In genomic region chr2:223846524-223846923, GRCh38 we compare ENCODE assay signal across 15 cellular contexts. TPM values are rescaled to one million over a fixed set of nuclear protein-coding genes. Genes with fewer than 3 reads are reported as not detected.
DNase-seq lines count a peak whose midpoint lies in the region; ATAC-seq and TF ChIP-seq lines count a peak whose summit lies in the region.
"Had no signal": no experiment of that assay in that cellular context is flagged by ENCODE, and none has a peak within 500 bp of the region (broad histone marks: within the 10 kb centered on the region; RNA-seq: fewer than 3 reads in every experiment).

No MANE protein-coding gene starts in this region.

- H3K27ac ChIP-seq in hepatocyte, result peak overlapping the region; percentile 60
- H3K27ac ChIP-seq: left ventricle myocardium inferior, pancreas had no signal

- no peaks in the 10 kb centered on the region for H3K9me2 ChIP-seq in hepatocyte (replicated peaks; ENCODE audit: insufficient read depth)

- H3K9me3 ChIP-seq in hepatocyte (ENCODE audit: low read depth), result no peaks in the 10 kb centered on the region
- H3K9me3 ChIP-seq: left ventricle myocardium inferior, pancreas had no signal

- peaks cover 4% of the 10 kb centered on the region for H3K9me3 Mint-ChIP-seq in glutamatergic neuron (ENCODE audit: unreplicated experiment)

- 91% methylated on average over 1 of the region's 1 CpG for WGBS in hepatocyte (ENCODE audit: low lambda C conversion rate, missing lambda C conversion rate)

- H3K79me2 ChIP-seq in hepatocyte, result no peaks in the 10 kb centered on the region

- no peaks in the 10 kb centered on the region for H3K36me3 ChIP-seq in hepatocyte (replicated peaks; ENCODE audit: insufficient read depth, low read depth)
- H3K36me3 ChIP-seq: left ventricle myocardium inferior, pancreas had no signal

- intact Hi-C loops in left ventricle myocardium superior (cut with micrococcal nuclease), result no loop called here

- no peak for TF ChIP-seq CTCF in hepatocyte (IDR thresholded peaks at IDR 0.05; ENCODE audit: poor library complexity)
- no peak for TF ChIP-seq CTCF in glutamatergic neuron (IDR thresholded peaks at IDR 0.05; ENCODE audit: partially characterized antibody, unreplicated experiment)

- H3K4me3 ChIP-seq in hepatocyte, result no peak overlapping the region
- H3K4me3 ChIP-seq: K562, left ventricle myocardium inferior, pancreas had no signal

- no peaks in the 10 kb centered on the region for H3K4me1 Mint-ChIP-seq in glutamatergic neuron (ENCODE audit: low read depth, unreplicated experiment)

- H3K27me3 ChIP-seq in hepatocyte, result no peaks in the 10 kb centered on the region
- H3K27me3 ChIP-seq: pancreas had no signal

- no peak overlapping the region for H2AFZ ChIP-seq in hepatocyte

- H3K36me3 Mint-ChIP-seq in glutamatergic neuron (ENCODE audit: unreplicated experiment), result peaks cover 32% of the 10 kb centered on the region

- ATAC-seq in left ventricle myocardium superior (no peak), HG03280 (IDR thresholded peaks at IDR 0.05; ENCODE audit: unreplicated experiment) (no peak), GM18517 (IDR thresholded peaks at IDR 0.05; ENCODE audit: unreplicated experiment) (no peak)
- ATAC-seq: K562; stimulated activated naive CD8-positive, alpha-beta T cell treated with anti-CD3 and anti-CD28 coated beads, Interleukin-15, amount 100 ng/mL, for 72 hours had no signal

- DNase-seq in A172 (ENCODE audit: low spot score) (peak; percentile 90), HCEC 1CT (peak; percentile 86), amniotic stem cell (lab: John Stamatoyannopoulos, UW) (peak; percentile 77), hepatocyte (ENCODE audit: low spot score) (no peak), glutamatergic neuron (no peak), left ventricle myocardium superior (no peak)
- DNase-seq: activated CD8-positive, alpha-beta memory T cell treated with anti-CD3 and anti-CD28 coated beads, Interleukin-2, amount 50 U/mL, for 4 hours; GF-D8; left ventricle myocardium inferior; NCI-H2029 treated with DMSO at 0.1 percent for 48 hours; pancreas; stimulated activated naive CD8-positive, alpha-beta T cell treated with anti-CD3 and anti-CD28 coated beads, Interleukin-15, amount 100 ng/mL, for 72 hours had no signal

- H3K4me3 Mint-ChIP-seq in glutamatergic neuron (ENCODE audit: unreplicated experiment), result no peak overlapping the region
- H3K4me3 Mint-ChIP-seq: stimulated activated naive CD8-positive, alpha-beta T cell treated with anti-CD3 and anti-CD28 coated beads, Interleukin-15, amount 100 ng/mL, for 72 hours had no signal

- peaks cover 2% of the 10 kb centered on the region for H3K27me3 Mint-ChIP-seq in glutamatergic neuron (ENCODE audit: unreplicated experiment)
- H3K27me3 Mint-ChIP-seq: stimulated activated naive CD8-positive, alpha-beta T cell treated with anti-CD3 and anti-CD28 coated beads, Interleukin-15, amount 100 ng/mL, for 72 hours had no signal

- no peaks in the 10 kb centered on the region for H3K4me1 ChIP-seq in hepatocyte (ENCODE audit: insufficient read depth)
- H3K4me1 ChIP-seq: left ventricle myocardium inferior, pancreas had no signal

- H3K4me2 ChIP-seq in hepatocyte, result no peak overlapping the region

- H3K27ac Mint-ChIP-seq in glutamatergic neuron (ENCODE audit: unreplicated experiment), result no peak overlapping the region
- H3K27ac Mint-ChIP-seq: stimulated activated naive CD8-positive, alpha-beta T cell treated with anti-CD3 and anti-CD28 coated beads, Interleukin-15, amount 100 ng/mL, for 72 hours had no signal

- no peaks in the 10 kb centered on the region for H4K20me1 ChIP-seq in hepatocyte (ENCODE audit: insufficient read depth, poor library complexity, severe bottlenecking)

RNA-seq across cellular contexts. Expression of gene AP1S3, which starts 9.1 kb away (rescaled TPM):
- 8.9 and 27.7 TPM in 2 replicates for total RNA-seq in A172 (2014; rRNA removed; shearing (Covaris generic))
- total RNA-seq in hepatocyte, result 27.2 and 30.7 TPM in 2 replicates
- polyA plus RNA-seq in hepatocyte, result 16.5 and 20.5 TPM in 2 replicates
- 3.1 TPM for total RNA-seq in glutamatergic neuron (ENCODE audit: unreplicated experiment)
- 0.50 TPM for total RNA-seq in left ventricle myocardium superior

Comparison
In these comparisons a context has a peak if more than half of its experiments do, and no peak if none do; other contexts are left out.
1. DNase-seq: peak in A172 (single experiment), HCEC 1CT (single experiment) and amniotic stem cell (single experiment); none in hepatocyte (single experiment), glutamatergic neuron (single experiment) and left ventricle myocardium superior (single experiment).